28 cellular contexts compared by ENCODE assay signal in the genomic region with DNA sequence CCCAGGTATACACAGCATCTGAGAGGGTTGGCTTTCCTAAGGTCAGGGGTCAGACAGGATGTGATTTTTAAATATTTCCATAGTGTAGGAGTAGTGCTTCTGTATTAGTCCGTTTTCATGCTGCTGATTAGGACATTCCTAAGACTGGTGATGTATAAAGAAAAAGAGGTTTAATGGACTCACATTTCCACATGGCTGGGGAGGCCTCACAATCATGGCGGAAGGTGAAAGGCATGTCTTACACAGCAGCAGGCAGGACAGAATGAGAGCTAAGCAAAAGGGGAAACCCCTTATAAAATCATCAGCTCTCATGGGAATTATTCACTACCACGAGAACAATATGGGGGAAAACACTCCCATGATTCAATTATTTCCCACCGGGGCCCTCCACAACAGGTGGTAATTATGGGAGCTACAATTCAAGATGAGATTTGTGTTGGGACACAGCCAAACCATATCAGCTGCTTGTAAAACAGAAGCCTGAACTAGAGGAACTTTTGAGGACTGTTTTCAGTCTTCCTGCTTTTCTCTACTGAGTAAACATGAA.
DNase-seq lines count a peak whose midpoint lies in the region; ATAC-seq and TF ChIP-seq lines count a peak whose summit lies in the region.
"Had no signal": no experiment of that assay in that cellular context is flagged by ENCODE, and none has a peak within 500 bp of the region (broad histone marks: within the 10 kb centered on the region; RNA-seq: fewer than 3 reads in every experiment).

No MANE protein-coding gene starts in this region.

- H3F3A ChIP-seq in neural progenitor cell (ENCODE audit: low read depth) = no peaks in the 10 kb centered on the region

- intact Hi-C loops in activated T-helper 2 cell treated with anti-CD3 and anti-CD28 coated beads, Interferon-gamma antibody, Interleukin-2, Interleukin-4, amounts not matched to agents 10 μg/mL and 5 μg/mL and 100 μg/mL, durations not matched to agents 14 hours and 24 hours and 36 hours (cut with micrococcal nuclease) = no loop called here

- H4K20me1 ChIP-seq in neural progenitor cell (ENCODE audit: low read depth) = no peaks in the 10 kb centered on the region

- H2AFZ ChIP-seq in neural progenitor cell (replicated peaks) = peak overlapping the region; percentile 36

- H3K4me3 Mint-ChIP-seq in neural progenitor cell = no peak overlapping the region
- no peak overlapping the region for H3K4me3 Mint-ChIP-seq in activated T-helper 2 cell treated with anti-CD3 and anti-CD28 coated beads, Interferon-gamma antibody, Interleukin-2, Interleukin-4, amounts not matched to agents 10 μg/mL and 5 μg/mL and 100 μg/mL, durations not matched to agents 14 hours and 24 hours and 36 hours (ENCODE audit: low read depth)
- no peak overlapping the region for H3K4me3 Mint-ChIP-seq in natural killer cell treated with Interleukin-12 subunit alpha and Interleukin-12 subunit beta and Interleukin-15 and Interleukin-18, amount 100 ng/mL, for 72 hours
- H3K4me3 Mint-ChIP-seq: activated CD8-positive, alpha-beta memory T cell treated with anti-CD3 and anti-CD28 coated beads, Interleukin-2, amount 10 ng/mL, durations not matched to agents 7 days and 5 days; activated naive CD8-positive, alpha-beta T cell treated with anti-CD3 and anti-CD28 coated beads, Interleukin-2, amount 10 ng/mL, durations not matched to agents 7 days and 5 days; activated T-helper 1 cell treated with anti-CD3 and anti-CD28 coated beads, Interleukin-12 subunit alpha, Interleukin-12 subunit beta, Interleukin-2, Interleukin-4 antibody, amounts not matched to agents 30 ng/mL and 10 ng/mL and 1 ng/mL, durations not matched to agents 14 hours and 24 hours and 36 hours; B cell; brain; T-cell had no signal

- H3K36me3 Mint-ChIP-seq in neural progenitor cell = no peaks in the 10 kb centered on the region
- no peaks in the 10 kb centered on the region for H3K36me3 Mint-ChIP-seq in activated T-helper 2 cell treated with anti-CD3 and anti-CD28 coated beads, Interferon-gamma antibody, Interleukin-2, Interleukin-4, amounts not matched to agents 10 μg/mL and 5 μg/mL and 100 μg/mL, durations not matched to agents 14 hours and 24 hours and 36 hours (ENCODE audit: low read depth)
- H3K36me3 Mint-ChIP-seq in natural killer cell treated with Interleukin-12 subunit alpha and Interleukin-12 subunit beta and Interleukin-15 and Interleukin-18, amount 100 ng/mL, for 72 hours = no peaks in the 10 kb centered on the region
- H3K36me3 Mint-ChIP-seq: activated CD8-positive, alpha-beta memory T cell treated with anti-CD3 and anti-CD28 coated beads, Interleukin-2, amount 10 ng/mL, durations not matched to agents 7 days and 5 days; activated naive CD8-positive, alpha-beta T cell treated with anti-CD3 and anti-CD28 coated beads, Interleukin-2, amount 10 ng/mL, durations not matched to agents 7 days and 5 days; brain; T-cell had no signal

- peak; percentile 1 for DNase-seq in NCI-H1092 treated with DMSO at 0.1 percent for 48 hours (lab: John Stamatoyannopoulos, UW)
- no peak for DNase-seq in NCI-H1092 (lab: John Stamatoyannopoulos, UW)
- DNase-seq in NCI-H1436 treated with DMSO at 0.1 percent for 48 hours (lab: John Stamatoyannopoulos, UW) = peak; percentile 19
- DNase-seq in brain microvascular endothelial cell = peak; percentile 46
- DNase-seq in neural progenitor cell (ENCODE audit: low spot score) = no peak
- no peak for DNase-seq in activated naive CD4-positive, alpha-beta T cell treated with anti-CD3 and anti-CD28 coated beads, Interleukin-2, amount 50 U/mL, for 16 hours
- DNase-seq in activated T-helper 2 cell treated with anti-CD3 and anti-CD28 coated beads, Interferon-gamma antibody, Interleukin-2, Interleukin-4, amounts not matched to agents 10 μg/mL and 5 μg/mL and 100 μg/mL, durations not matched to agents 14 hours and 24 hours and 36 hours (ENCODE audit: low spot score) = no peak
- DNase-seq in natural killer cell treated with Interleukin-12 subunit alpha and Interleukin-12 subunit beta and Interleukin-15 and Interleukin-18, amount 100 ng/mL, for 72 hours (ENCODE audit: low spot score) = no peak
- DNase-seq: activated CD4-positive, alpha-beta T cell treated with anti-CD3 and anti-CD28 coated beads for 4 hours; activated CD8-positive, alpha-beta memory T cell treated with anti-CD3 and anti-CD28 coated beads, Interleukin-2, amount 10 ng/mL, durations not matched to agents 7 days and 5 days; activated naive CD8-positive, alpha-beta T cell treated with anti-CD3 and anti-CD28 coated beads, Interleukin-2, amount 10 ng/mL, durations not matched to agents 7 days and 5 days; cortex of kidney; GOT3; heart left ventricle; left ventricle myocardium superior; MM.1S; NCI-H2029 treated with DMSO at 0.1 percent for 48 hours; NCI-H524 treated with DMSO at 0.1 percent for 48 hours; psoas muscle; stimulated activated naive CD8-positive, alpha-beta T cell treated with anti-CD3 and anti-CD28 coated beads, Interleukin-15, Interleukin-2, amounts not matched to agents 100 U/mL and 50 U/mL, for 24 hours; T-cell; tibial artery had no signal

- in situ Hi-C loops in brain microvascular endothelial cell (cut with HindIII; ENCODE audit: low pct_ligation_motif_present, low sequenced_read_pairs) = no loop called here

- no peak for ATAC-seq in natural killer cell treated with Interleukin-12 subunit alpha and Interleukin-12 subunit beta and Interleukin-15 and Interleukin-18, amount 100 ng/mL, for 72 hours
- ATAC-seq: activated CD8-positive, alpha-beta memory T cell treated with anti-CD3 and anti-CD28 coated beads, Interleukin-2, amount 10 ng/mL, durations not matched to agents 7 days and 5 days; heart left ventricle; left ventricle myocardium superior; psoas muscle; stimulated activated naive CD8-positive, alpha-beta T cell treated with anti-CD3 and anti-CD28 coated beads, Interleukin-15, Interleukin-2, amounts not matched to agents 100 U/mL and 50 U/mL, for 24 hours; T-cell had no signal

- TF ChIP-seq CTCF in brain microvascular endothelial cell (IDR thresholded peaks at IDR 0.05; ENCODE audit: low read depth, low read length, missing control alignments) (no peak), neural progenitor cell (IDR thresholded peaks at IDR 0.05) (no peak)

- H3K4me3 ChIP-seq in brain microvascular endothelial cell (ENCODE audit: low read depth, low read length) = no peak overlapping the region
- no peak overlapping the region for H3K4me3 ChIP-seq in neural progenitor cell
- H3K4me3 ChIP-seq: heart left ventricle, psoas muscle, skin epidermis, tibial artery had no signal

- no peak overlapping the region for H3K9ac ChIP-seq in neural progenitor cell

- H3K27me3 ChIP-seq in brain microvascular endothelial cell (replicated peaks) = no peaks in the 10 kb centered on the region
- H3K27me3 ChIP-seq in neural progenitor cell = no peaks in the 10 kb centered on the region
- H3K27me3 ChIP-seq: heart left ventricle, neutrophil, tibial artery had no signal

- no peaks in the 10 kb centered on the region for H3K9me3 Mint-ChIP-seq in neural progenitor cell
- peaks cover 7% of the 10 kb centered on the region for H3K9me3 Mint-ChIP-seq in activated T-helper 2 cell treated with anti-CD3 and anti-CD28 coated beads, Interferon-gamma antibody, Interleukin-2, Interleukin-4, amounts not matched to agents 10 μg/mL and 5 μg/mL and 100 μg/mL, durations not matched to agents 14 hours and 24 hours and 36 hours
- H3K9me3 Mint-ChIP-seq in natural killer cell treated with Interleukin-12 subunit alpha and Interleukin-12 subunit beta and Interleukin-15 and Interleukin-18, amount 100 ng/mL, for 72 hours = peaks cover 9% of the 10 kb centered on the region
- H3K9me3 Mint-ChIP-seq: activated T-helper 1 cell treated with anti-CD3 and anti-CD28 coated beads, Interleukin-12 subunit alpha, Interleukin-12 subunit beta, Interleukin-2, Interleukin-4 antibody, amounts not matched to agents 30 ng/mL and 10 ng/mL and 1 ng/mL, durations not matched to agents 14 hours and 24 hours and 36 hours; brain had no signal

- no peak overlapping the region for H3K4me2 ChIP-seq in neural progenitor cell

- H3K4me1 Mint-ChIP-seq in neural progenitor cell = no peaks in the 10 kb centered on the region
- no peaks in the 10 kb centered on the region for H3K4me1 Mint-ChIP-seq in activated T-helper 2 cell treated with anti-CD3 and anti-CD28 coated beads, Interferon-gamma antibody, Interleukin-2, Interleukin-4, amounts not matched to agents 10 μg/mL and 5 μg/mL and 100 μg/mL, durations not matched to agents 14 hours and 24 hours and 36 hours (ENCODE audit: low read depth)
- no peaks in the 10 kb centered on the region for H3K4me1 Mint-ChIP-seq in natural killer cell treated with Interleukin-12 subunit alpha and Interleukin-12 subunit beta and Interleukin-15 and Interleukin-18, amount 100 ng/mL, for 72 hours (ENCODE audit: low read depth in 2 of 2)
- H3K4me1 Mint-ChIP-seq: activated CD8-positive, alpha-beta memory T cell treated with anti-CD3 and anti-CD28 coated beads, Interleukin-2, amount 10 ng/mL, durations not matched to agents 7 days and 5 days; activated naive CD8-positive, alpha-beta T cell treated with anti-CD3 and anti-CD28 coated beads, Interleukin-2, amount 10 ng/mL, durations not matched to agents 7 days and 5 days; B cell; T-cell had no signal

- H3K27ac ChIP-seq in brain microvascular endothelial cell (peak overlapping the region; percentile 42), neural progenitor cell (no peak overlapping the region)
- H3K27ac ChIP-seq: 22Rv1, heart left ventricle, neutrophil, psoas muscle, skin epidermis, tibial artery had no signal

- H3K79me2 ChIP-seq in neural progenitor cell (ENCODE audit: low read depth) = no peaks in the 10 kb centered on the region

- H3K36me3 ChIP-seq in brain microvascular endothelial cell (replicated peaks) (no peaks in the 10 kb centered on the region), neural progenitor cell (no peaks in the 10 kb centered on the region)
- H3K36me3 ChIP-seq: heart left ventricle, neutrophil, tibial artery had no signal

- H3K4me1 ChIP-seq in neural progenitor cell = no peaks in the 10 kb centered on the region
- H3K4me1 ChIP-seq: heart left ventricle, psoas muscle, tibial artery had no signal

- no peak overlapping the region for H3K27ac Mint-ChIP-seq in neural progenitor cell
- H3K27ac Mint-ChIP-seq in activated T-helper 2 cell treated with anti-CD3 and anti-CD28 coated beads, Interferon-gamma antibody, Interleukin-2, Interleukin-4, amounts not matched to agents 10 μg/mL and 5 μg/mL and 100 μg/mL, durations not matched to agents 14 hours and 24 hours and 36 hours = no peak overlapping the region
- no peak overlapping the region for H3K27ac Mint-ChIP-seq in natural killer cell treated with Interleukin-12 subunit alpha and Interleukin-12 subunit beta and Interleukin-15 and Interleukin-18, amount 100 ng/mL, for 72 hours
- H3K27ac Mint-ChIP-seq: activated CD8-positive, alpha-beta memory T cell treated with anti-CD3 and anti-CD28 coated beads, Interleukin-2, amount 10 ng/mL, durations not matched to agents 7 days and 5 days; activated naive CD8-positive, alpha-beta T cell treated with anti-CD3 and anti-CD28 coated beads, Interleukin-2, amount 10 ng/mL, durations not matched to agents 7 days and 5 days; activated T-helper 1 cell treated with anti-CD3 and anti-CD28 coated beads, Interleukin-12 subunit alpha, Interleukin-12 subunit beta, Interleukin-2, Interleukin-4 antibody, amounts not matched to agents 30 ng/mL and 10 ng/mL and 1 ng/mL, durations not matched to agents 14 hours and 24 hours and 36 hours; B cell; brain; T-cell had no signal

- H3K27me3 Mint-ChIP-seq in neural progenitor cell (ENCODE audit: insufficient read depth, low read depth) = no peaks in the 10 kb centered on the region
- no peaks in the 10 kb centered on the region for H3K27me3 Mint-ChIP-seq in activated T-helper 2 cell treated with anti-CD3 and anti-CD28 coated beads, Interferon-gamma antibody, Interleukin-2, Interleukin-4, amounts not matched to agents 10 μg/mL and 5 μg/mL and 100 μg/mL, durations not matched to agents 14 hours and 24 hours and 36 hours (ENCODE audit: low read depth)
- no peaks in the 10 kb centered on the region for H3K27me3 Mint-ChIP-seq in natural killer cell treated with Interleukin-12 subunit alpha and Interleukin-12 subunit beta and Interleukin-15 and Interleukin-18, amount 100 ng/mL, for 72 hours
- H3K27me3 Mint-ChIP-seq: activated CD8-positive, alpha-beta memory T cell treated with anti-CD3 and anti-CD28 coated beads, Interleukin-2, amount 10 ng/mL, durations not matched to agents 7 days and 5 days; activated naive CD8-positive, alpha-beta T cell treated with anti-CD3 and anti-CD28 coated beads, Interleukin-2, amount 10 ng/mL, durations not matched to agents 7 days and 5 days; B cell; T-cell had no signal

- H3K9me3 ChIP-seq in neural progenitor cell (ENCODE audit: low read depth) = no peaks in the 10 kb centered on the region
- H3K9me3 ChIP-seq: heart left ventricle, neutrophil, psoas muscle, tibial artery had no signal

Comparison
In these comparisons a context has a peak if more than half of its experiments do, and no peak if none do; other contexts are left out.
1. DNase-seq: peak in NCI-H1092 treated with DMSO at 0.1 percent for 48 hours (single experiment), NCI-H1436 treated with DMSO at 0.1 percent for 48 hours (single experiment) and brain microvascular endothelial cell (single experiment); none in NCI-H1092 (single experiment), neural progenitor cell (single experiment), activated naive CD4-positive, alpha-beta T cell treated with anti-CD3 and anti-CD28 coated beads, Interleukin-2, amount 50 U/mL, for 16 hours (single experiment), activated T-helper 2 cell treated with anti-CD3 and anti-CD28 coated beads, Interferon-gamma antibody, Interleukin-2, Interleukin-4, amounts not matched to agents 10 μg/mL and 5 μg/mL and 100 μg/mL, durations not matched to agents 14 hours and 24 hours and 36 hours (single experiment) and natural killer cell treated with Interleukin-12 subunit alpha and Interleukin-12 subunit beta and Interleukin-15 and Interleukin-18, amount 100 ng/mL, for 72 hours (single experiment).